21 cellular contexts compared by ENCODE assay signal in genomic region chr10:50882540-50882983, GRCh38. TPM values are rescaled to one million over a fixed set of nuclear protein-coding genes. Genes with fewer than 3 reads are reported as not detected.
DNase-seq lines count a peak whose midpoint lies in the region; ATAC-seq, FAIRE-seq and TF ChIP-seq lines count a peak whose summit lies in the region.
"Had no signal": no experiment of that assay in that cellular context is flagged by ENCODE, and none has a peak within 500 bp of the region (broad histone marks: within the 10 kb centered on the region; RNA-seq: fewer than 3 reads in every experiment).

No MANE protein-coding gene starts in this region.

- no peak overlapping the region for H2AFZ ChIP-seq in K562 (ENCODE audit: low read depth, low read length)

- H4K20me1 ChIP-seq in K562 (replicated peaks; ENCODE audit: control insufficient read depth, insufficient read depth, low read length): no peaks in the 10 kb centered on the region

- intact Hi-C loops in K562 (cut with micrococcal nuclease) (no loop called here), sciatic nerve (cut with DNase I) (no loop called here)

- H3K9ac ChIP-seq in K562 (ENCODE audit: insufficient read depth in 1 of 2, low read depth in 2 of 2, low read length in 2 of 2): no peak overlapping the region

- WGBS in K562 (ENCODE audit: insufficient coverage, low coverage, missing lambda C conversion rate): 0% methylated on average over 2 of the region's 2 CpGs

- no peak for TF ChIP-seq EP300 in K562 (IDR thresholded peaks at IDR 0.05; ENCODE audit: low read length)

- TF ChIP-seq POLR2A in K562 (conservative IDR thresholded peaks at IDR 0.05): no peak

- no peak overlapping the region for H3K27ac ChIP-seq in K562 (ENCODE audit: extremely low read depth, low read depth, low read length)

- DNase-seq in HuH-7.5 (ENCODE audit: low spot score): peak; percentile 4
- DNase-seq in K562 (ENCODE audit: extremely low read depth in 1 of 4, low spot score in 3 of 4): no peak
- DNase-seq in renal cortical epithelial cell (ENCODE audit: low read depth): peak; percentile 52
- no peak for DNase-seq in sciatic nerve (ENCODE audit: low spot score)
- DNase-seq in activated gamma-delta T cell (lab: John Stamatoyannopoulos, UW): no peak
- no peak for DNase-seq in central memory CD4-positive, alpha-beta T cell
- DNase-seq: C1 segment of cervical spinal cord; CD8-positive, alpha-beta memory T cell; DMS79; HFFc6; MM.1S; NCI-H1105 treated with DMSO at 0.1 percent for 48 hours; NCI-H187; NCI-H2227 treated with DMSO at 0.1 percent for 48 hours; NCI-H510A treated with DMSO at 0.1 percent for 48 hours; NCI-H774; SHP77 treated with DMSO at 0.1 percent for 48 hours had no signal

- no peaks in the 10 kb centered on the region for H3K4me1 ChIP-seq in K562 (replicated peaks in 1 of 2; ENCODE audit: control insufficient read depth in 2 of 2, insufficient read depth in 2 of 2, low read length in 2 of 2)

- FAIRE-seq in K562 (lab: Jason Lieb, UNC) (no peak), islet of Langerhans (lab: Jason Lieb, UNC) (peak; percentile 93)
- FAIRE-seq: H54 had no signal

- no peaks in the 10 kb centered on the region for H3K9me1 ChIP-seq in K562 (ENCODE audit: control insufficient read depth, insufficient read depth, low read length)

- no peaks in the 10 kb centered on the region for H3K9me3 ChIP-seq in K562 (replicated peaks; ENCODE audit: control insufficient read depth, insufficient read depth, low read depth, low read length)

- H3K36me3 ChIP-seq in K562 (ENCODE audit: control insufficient read depth, insufficient read depth, low read length): no peaks in the 10 kb centered on the region

- no peak for TF ChIP-seq RAD21 in K562 (CRISPR knock-in tag; conservative IDR thresholded peaks at IDR 0.05 in 1 of 2, IDR thresholded peaks at IDR 0.05 in 1 of 2)

- no peak overlapping the region for H3K4me3 ChIP-seq in K562

- H3K27me3 ChIP-seq in K562 (ENCODE audit: control insufficient read depth in 2 of 2, insufficient read depth in 2 of 2, low read length in 2 of 2): no peaks in the 10 kb centered on the region

- no peak for ATAC-seq in K562
- no peak for ATAC-seq in sciatic nerve

- no TSS peak for BruUV-seq in K562 (replicated peaks; lab: Mats Ljungman, UMichigan)

- H3K79me2 ChIP-seq in K562 (ENCODE audit: control insufficient read depth, insufficient read depth, low read length): no peaks in the 10 kb centered on the region

- no peak for TF ChIP-seq CTCF in K562 (IDR thresholded peaks at IDR 0.05 in 2 of 3, conservative IDR thresholded peaks at IDR 0.05 in 1 of 3; ENCODE audit: insufficient read depth in 2 of 3, low read depth in 1 of 3, low read length in 3 of 3)

- POLR2A ChIA-PET in K562 (lab: Yijun Ruan, JAX): interaction anchor here (1.1 kb wide), 1 partner anchor 8 kb away, joined by 3 read pairs; no protein-coding TSS in a partner anchor

- in situ Hi-C loops in K562 (cut with MboI): no loop called here

- CTCF ChIA-PET in K562 (lab: Yijun Ruan, JAX; ENCODE audit: low intra/inter-chr PET ratio): no interaction called here

- no peak overlapping the region for H3K4me2 ChIP-seq in K562 (ENCODE audit: insufficient read depth, low read length)

TF ChIP-seq in K562, 482 proteins besides CTCF, POLR2A, EP300 and RAD21:
- TF ChIP-seq NR2C2 (CRISPR knock-in tag; IDR thresholded peaks at IDR 0.05) (no peak), NR2C2 (tag; IDR thresholded peaks at IDR 0.05) (no peak), CEBPG (CRISPR knock-in tag; IDR thresholded peaks at IDR 0.05) (no peak), CEBPG (tag; conservative IDR thresholded peaks at IDR 0.05 in 1 of 2, IDR thresholded peaks at IDR 0.05 in 1 of 2) (peak; percentile 49 to 54; a peak in 3 of 4 replicates), ELF1 (tag; IDR thresholded peaks at IDR 0.05) (no peak), CEBPB (tag; IDR thresholded peaks at IDR 0.05) (peak; percentile 55; the same call in 1 of the 2 replicates), CBX5 (IDR thresholded peaks at IDR 0.05; ENCODE audit: borderline replicate concordance, low read depth) (no peak)

RNA-seq across cellular contexts. Expression of gene A1CF, which starts 2.9 kb away (rescaled TPM):
- total RNA-seq in K562 (2011; cell fraction: chromatin; rRNA removed; ENCODE audit: low replicate concordance): not detected in 2 replicates
- total RNA-seq in K562 (2011; cell fraction: nucleolus; rRNA removed): not detected in 2 replicates
- total RNA-seq in K562 (2011; cell fraction: nucleoplasm; rRNA removed): not detected in 2 replicates
- total RNA-seq in K562 (2014; rRNA removed): not detected in 2 replicates
- total RNA-seq in K562 (2014; rRNA removed; fragmentation: Illumina TruSeq; extraction: Trizol): not detected in 2 replicates
- total RNA-seq in K562 (2015; rRNA removed; fragmentation: Illumina TruSeq; extraction: Trizol): not detected in 2 replicates
- total RNA-seq in K562 (2021): 0.04 and 0.11 TPM in 2 replicates
- polyA plus RNA-seq in K562 (2011; rRNA removed): not detected in 2 replicates
- not detected in 2 replicates for polyA plus RNA-seq in K562 (2011; cell fraction: cytosol; rRNA removed)
- polyA plus RNA-seq in K562 (2011; cell fraction: nucleus; rRNA removed): not detected in 2 replicates
- polyA plus RNA-seq in K562 (2012): 0.01 and 0.04 TPM in 2 replicates
- polyA plus RNA-seq in K562 (2014; fragmentation: Illumina TruSeq; extraction: Trizol): not detected in 2 replicates
- polyA plus RNA-seq in K562 (2014; fragmentation: Nextera tagmentation; extraction: Ambion mirVana): not detected
- not detected in 2 replicates for polyA plus RNA-seq in K562 (2014; rRNA removed)
- not detected in 2 replicates for polyA minus RNA-seq in K562 (2011; rRNA and poly(A)+ RNA removed)
- polyA minus RNA-seq in K562 (2011; cell fraction: cytosol; rRNA and poly(A)+ RNA removed): not detected in 2 replicates
- not detected in 2 replicates for polyA minus RNA-seq in K562 (2011; cell fraction: nucleus; rRNA and poly(A)+ RNA removed)
- 0.05 TPM in 1 of 2 replicates, not detected in the other for total RNA-seq in renal cortical epithelial cell
- not detected for total RNA-seq in sciatic nerve
- total RNA-seq: CD8-positive, alpha-beta memory T cell; HFFc6; LHCN-M2; OCI-LY7 had no signal
- polyA plus RNA-seq: CD8-positive, alpha-beta memory T cell had no signal

Comparison
In these comparisons a context has a peak if more than half of its experiments do, and no peak if none do; other contexts are left out.
1. DNase-seq: peak in HuH-7.5 (single experiment) and renal cortical epithelial cell (single experiment); none in K562 (0 of 4), sciatic nerve (single experiment), activated gamma-delta T cell (single experiment) and central memory CD4-positive, alpha-beta T cell (single experiment).